In genomic region chr14:102055181-102055901, GRCh38 we compare ENCODE assay signal across 11 cellular contexts. TPM values are rescaled to one million over a fixed set of nuclear protein-coding genes. Genes with fewer than 3 reads are reported as not detected.
DNase-seq lines count a peak whose midpoint lies in the region; ATAC-seq, FAIRE-seq and TF ChIP-seq lines count a peak whose summit lies in the region.
"Had no signal": no experiment of that assay in that cellular context is flagged by ENCODE, and none has a peak within 500 bp of the region (broad histone marks: within the 10 kb centered on the region; RNA-seq: fewer than 3 reads in every experiment).

No MANE protein-coding gene starts in this region.

- TF ChIP-seq EP300 in K562 (IDR thresholded peaks at IDR 0.05; ENCODE audit: low read length): no peak

- no peaks in the 10 kb centered on the region for H4K20me1 ChIP-seq in K562 (replicated peaks; ENCODE audit: control insufficient read depth, insufficient read depth, low read length)

- no peak overlapping the region for H2AFZ ChIP-seq in K562 (ENCODE audit: low read depth, low read length)

- peaks cover 5% of the 10 kb centered on the region for H3K36me3 ChIP-seq in H7 (replicated peaks; ENCODE audit: control insufficient read depth, insufficient read depth, low read length)
- peaks cover 18% of the 10 kb centered on the region; the same call in 1 of the 3 replicates for H3K36me3 ChIP-seq in K562 (ENCODE audit: control insufficient read depth, insufficient read depth, low read length)
- H3K36me3 ChIP-seq in kidney (ENCODE audit: control insufficient read depth in 1 of 2, insufficient read depth in 2 of 2, low read length in 2 of 2): peaks cover 2 to 6% of the 10 kb centered on the region in 2 donors

- CTCF ChIA-PET in K562 (lab: Yijun Ruan, JAX; ENCODE audit: low intra/inter-chr PET ratio): interaction anchor here (0.5 to 1.0 kb wide), 2 partner anchors 13 to 42 kb away, joined by 3 read pairs; no protein-coding TSS in a partner anchor

- no TSS peak for BruUV-seq in K562 (replicated peaks; lab: Mats Ljungman, UMichigan)

- no peak overlapping the region for H3K27ac ChIP-seq in K562 (ENCODE audit: extremely low read depth, low read depth, low read length)
- H3K27ac ChIP-seq in kidney (ENCODE audit: low read depth in 2 of 2, low read length in 2 of 2): no peak overlapping the region
- peak overlapping the region in 9 of 59 donors; percentile 5 to 49 (median 19) for H3K27ac ChIP-seq in dorsolateral prefrontal cortex

- H3K9me3 ChIP-seq in K562 (replicated peaks; ENCODE audit: control insufficient read depth, insufficient read depth, low read depth, low read length) (no peaks in the 10 kb centered on the region), kidney (ENCODE audit: control insufficient read depth in 1 of 2, low read length in 2 of 2) (no peaks in the 10 kb centered on the region)

- no peak for TF ChIP-seq POLR2A in K562 (conservative IDR thresholded peaks at IDR 0.05)

- FAIRE-seq in K562 (lab: Jason Lieb, UNC): no peak
- FAIRE-seq in kidney (lab: Jason Lieb, UNC): no peak

- H3K4me1 ChIP-seq in K562 (replicated peaks in 1 of 2; ENCODE audit: control insufficient read depth in 2 of 2, insufficient read depth in 2 of 2, low read length in 2 of 2) (peaks cover 0 to 19% of the 10 kb centered on the region in 2 experiments; a peak in 2 of 5 replicates), kidney (ENCODE audit: control insufficient read depth in 1 of 2, insufficient read depth in 1 of 2, low read depth in 1 of 2, low read length in 2 of 2) (peaks cover 0 to 3% of the 10 kb centered on the region in 2 donors)

- H3K27me3 ChIP-seq in H7 (ENCODE audit: control insufficient read depth, insufficient read depth, low read length) (no peaks in the 10 kb centered on the region), K562 (ENCODE audit: control insufficient read depth in 2 of 2, insufficient read depth in 2 of 2, low read length in 2 of 2) (no peaks in the 10 kb centered on the region), dorsolateral prefrontal cortex (no peaks in the 10 kb centered on the region)

- ATAC-seq in K562 (peak; percentile 31), GM18907 (IDR thresholded peaks at IDR 0.05; ENCODE audit: unreplicated experiment) (no peak), GM21390 (IDR thresholded peaks at IDR 0.05; ENCODE audit: unreplicated experiment) (no peak)

- H3K4me2 ChIP-seq in K562 (ENCODE audit: insufficient read depth, low read length): no peak overlapping the region

- 57% methylated on average over 14 of the region's 24 CpGs for WGBS in K562 (ENCODE audit: insufficient coverage, low coverage, missing lambda C conversion rate)

- in situ Hi-C loops in ACHN (cut with HindIII; ENCODE audit: low pct_ligation_motif_present, low pct_unique_long_range_greater_than_20kb, low sequenced_read_pairs): no loop called here
- in situ Hi-C loops in K562 (cut with MboI): no loop called here

- POLR2A ChIA-PET in K562 (lab: Yijun Ruan, JAX): interaction anchor here (0.6 to 0.9 kb wide), 2 partner anchors 8 to 9 kb away, joined by 3 read pairs; no protein-coding TSS in a partner anchor

- H3K4me3 ChIP-seq in H7 (ENCODE audit: insufficient read depth, low read depth, low read length) (no peak overlapping the region), K562 (no peak overlapping the region), kidney (ENCODE audit: low read length in 2 of 2) (no peak overlapping the region), dorsolateral prefrontal cortex (no peak overlapping the region)

- peak; percentile 49 for DNase-seq in ACHN
- peak; percentile 83 for DNase-seq in H7
- no peak for DNase-seq in K562 (ENCODE audit: extremely low read depth in 1 of 4, low spot score in 3 of 4)
- peak; percentile 74 for DNase-seq in kidney
- no peak for DNase-seq in dorsolateral prefrontal cortex
- no peak for DNase-seq in NCI-H2171 (lab: John Stamatoyannopoulos, UW)
- DNase-seq: COR-L47; Right ventricle myocardium superior; stimulated activated CD4-positive, alpha-beta T cell treated with anti-CD3 and anti-CD28 coated beads, Interleukin-2, amount 100 ng/mL, for 24 hours had no signal

- H3K9me1 ChIP-seq in K562 (ENCODE audit: control insufficient read depth, insufficient read depth, low read length): no peaks in the 10 kb centered on the region

- TF ChIP-seq CTCF in K562 (IDR thresholded peaks at IDR 0.05 in 2 of 3, conservative IDR thresholded peaks at IDR 0.05 in 1 of 3; ENCODE audit: insufficient read depth in 2 of 3, low read depth in 1 of 3, low read length in 3 of 3) (no peak), kidney (IDR thresholded peaks at IDR 0.05; ENCODE audit: borderline replicate concordance, extremely low read depth, insufficient read depth) (no peak), dorsolateral prefrontal cortex (IDR thresholded peaks at IDR 0.05 in 54 of 56, conservative IDR thresholded peaks at IDR 0.05 in 2 of 56; ENCODE audit: low read depth in 1 of 56, partially characterized antibody in 56 of 56) (no peak)

- H3K9ac ChIP-seq in K562 (ENCODE audit: insufficient read depth in 1 of 2, low read depth in 2 of 2, low read length in 2 of 2) (peak overlapping the region in 1 of 2 experiments; percentile 58; a peak in 2 of 4 replicates), kidney (ENCODE audit: low read length in 2 of 2) (no peak overlapping the region)

- intact Hi-C loops in K562 (cut with micrococcal nuclease): no loop called here
- intact Hi-C loops in kidney (cut with DNase I): no loop called here
- intact Hi-C loops in dorsolateral prefrontal cortex (cut with DNase I): no loop called here

- no peaks in the 10 kb centered on the region for H3K79me2 ChIP-seq in K562 (ENCODE audit: control insufficient read depth, insufficient read depth, low read length)

- no peak for TF ChIP-seq RAD21 in K562 (CRISPR knock-in tag; conservative IDR thresholded peaks at IDR 0.05 in 1 of 2, IDR thresholded peaks at IDR 0.05 in 1 of 2)

TF ChIP-seq in K562, 482 proteins besides CTCF, POLR2A, EP300 and RAD21:
- TF ChIP-seq, protein P1, sequence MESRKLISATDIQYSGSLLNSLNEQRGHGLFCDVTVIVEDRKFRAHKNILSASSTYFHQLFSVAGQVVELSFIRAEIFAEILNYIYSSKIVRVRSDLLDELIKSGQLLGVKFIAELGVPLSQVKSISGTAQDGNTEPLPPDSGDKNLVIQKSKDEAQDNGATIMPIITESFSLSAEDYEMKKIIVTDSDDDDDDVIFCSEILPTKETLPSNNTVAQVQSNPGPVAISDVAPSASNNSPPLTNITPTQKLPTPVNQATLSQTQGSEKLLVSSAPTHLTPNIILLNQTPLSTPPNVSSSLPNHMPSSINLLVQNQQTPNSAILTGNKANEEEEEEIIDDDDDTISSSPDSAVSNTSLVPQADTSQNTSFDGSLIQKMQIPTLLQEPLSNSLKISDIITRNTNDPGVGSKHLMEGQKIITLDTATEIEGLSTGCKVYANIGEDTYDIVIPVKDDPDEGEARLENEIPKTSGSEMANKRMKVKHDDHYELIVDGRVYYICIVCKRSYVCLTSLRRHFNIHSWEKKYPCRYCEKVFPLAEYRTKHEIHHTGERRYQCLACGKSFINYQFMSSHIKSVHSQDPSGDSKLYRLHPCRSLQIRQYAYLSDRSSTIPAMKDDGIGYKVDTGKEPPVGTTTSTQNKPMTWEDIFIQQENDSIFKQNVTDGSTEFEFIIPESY (CRISPR knock-in tag; IDR thresholded peaks at IDR 0.05): 0 out of 2 replicates have a peak, but pooled peaks have one; percentile 15
- TF ChIP-seq SNAPC5 (CRISPR knock-in tag; IDR thresholded peaks at IDR 0.05) (no peak), NBN (IDR thresholded peaks at IDR 0.05; ENCODE audit: low read depth) (no peak)

RNA-seq across cellular contexts. Expression of gene HSP90AA1, which starts 31.5 kb away (rescaled TPM):
- total RNA-seq in H7 (2014; rRNA removed; shearing (Covaris generic)): 183 and 254 TPM in 2 replicates
- total RNA-seq in K562 (2011; cell fraction: chromatin; rRNA removed; ENCODE audit: low replicate concordance): 297 and 1,009 TPM in 2 replicates
- 170 and 251 TPM in 2 replicates for total RNA-seq in K562 (2011; cell fraction: nucleolus; rRNA removed)
- 335 and 379 TPM in 2 replicates for total RNA-seq in K562 (2011; cell fraction: nucleoplasm; rRNA removed)
- total RNA-seq in K562 (2014; rRNA removed) (578 and 630 TPM in 2 replicates), K562 (2014; rRNA removed; fragmentation: Illumina TruSeq; extraction: Trizol) (496 and 561 TPM in 2 replicates), K562 (2015; rRNA removed; fragmentation: Illumina TruSeq; extraction: Trizol) (376 and 377 TPM in 2 replicates), K562 (2021) (895 and 957 TPM in 2 replicates), kidney (409 TPM), dorsolateral prefrontal cortex (1,000 to 10,000 TPM in 30 of 120 experiments, 100 to 1,000 TPM in 90; 420 to 2,880 (median 848) TPM)
- polyA plus RNA-seq in K562 (2011; rRNA removed) (1,094 and 1,547 TPM in 2 replicates), K562 (2014; fragmentation: Illumina TruSeq; extraction: Trizol) (1,640 and 1,731 TPM in 2 replicates), K562 (2014; fragmentation: Nextera tagmentation; extraction: Ambion mirVana) (1,000 to 10,000 TPM in 1 of 2 experiments, 100 to 1,000 TPM in 1; 787 to 1,003 TPM), K562 (2014; rRNA removed) (879 and 956 TPM in 2 replicates), kidney (ENCODE audit: insufficient read depth, low read depth, low replicate concordance) (455 TPM)
- 239 and 550 TPM in 2 replicates for polyA plus RNA-seq in K562 (2011; cell fraction: cytosol; rRNA removed)
- polyA plus RNA-seq in K562 (2011; cell fraction: nucleus; rRNA removed): 154 and 294 TPM in 2 replicates
- 370 and 1,431 TPM in 2 replicates for polyA plus RNA-seq in K562 (2012)
- 1,917 and 1,981 TPM in 2 replicates for polyA minus RNA-seq in K562 (2011; rRNA and poly(A)+ RNA removed)
- 1,324 and 1,529 TPM in 2 replicates for polyA minus RNA-seq in K562 (2011; cell fraction: cytosol; rRNA and poly(A)+ RNA removed)
- 126 and 337 TPM in 2 replicates for polyA minus RNA-seq in K562 (2011; cell fraction: nucleus; rRNA and poly(A)+ RNA removed)

Comparison
In these comparisons a context has a peak if more than half of its experiments do, and no peak if none do; other contexts are left out.
1. DNase-seq: peak in ACHN (single experiment), H7 (single experiment) and kidney (single experiment); none in K562 (0 of 4), dorsolateral prefrontal cortex (0 of 10) and NCI-H2171 (single experiment).